Comparison of ENCODE assay signal across 1 cellular context in genomic region chr20:63172726-63173125, GRCh38.
TF ChIP-seq lines count a peak whose summit lies in the region.

No MANE protein-coding gene starts in this region.

TF ChIP-seq in GM12878, 131 proteins besides CTCF, POLR2A, EP300 and RAD21 (continued from another document):
- TF ChIP-seq NKRF (conservative IDR thresholded peaks at IDR 0.05) (no peak), ZNF687 (IDR thresholded peaks at IDR 0.05) (no peak), TCF7 (IDR thresholded peaks at IDR 0.05; ENCODE audit: borderline replicate concordance) (no peak), ZNF274 (IDR thresholded peaks at IDR 0.05; ENCODE audit: insufficient read depth, insufficient read length) (no peak)
TF ChIP-seq in GM12878: peak in this region for 1.
